Comparison of ENCODE assay signal across 9 cellular contexts in genomic region chr4:113823291-113823659, GRCh38.
A peak's percentile ranks its signal among the peaks of the same experiment; 100 is the strongest.
DNase-seq lines count a peak whose midpoint lies in the region; ATAC-seq lines count a peak whose summit lies in the region.
"Had no signal": no experiment of that assay in that cellular context is flagged by ENCODE, and none has a peak within 500 bp of the region (broad histone marks: within the 10 kb centered on the region; RNA-seq: fewer than 3 reads in every experiment).

No MANE protein-coding gene starts in this region.

- H2BK15ac ChIP-seq in mesenchymal stem cell (ENCODE audit: low read depth, poor library complexity, severe bottlenecking), result no peak overlapping the region

- H2AK5ac ChIP-seq in mesenchymal stem cell (ENCODE audit: low read length, severe bottlenecking), result no peak overlapping the region

- no peak overlapping the region for H3K18ac ChIP-seq in mesenchymal stem cell (ENCODE audit: low read depth in 1 of 2, low read length in 2 of 2)

- no peak overlapping the region for H2BK5ac ChIP-seq in mesenchymal stem cell (ENCODE audit: low read depth, low read length, poor library complexity, severe bottlenecking)

- no peaks in the 10 kb centered on the region for H3K79me1 ChIP-seq in mesenchymal stem cell (replicated peaks; ENCODE audit: low read length, poor library complexity, severe bottlenecking)

- H4K8ac ChIP-seq in mesenchymal stem cell (ENCODE audit: low read length), result no peak overlapping the region

- no peak overlapping the region for H4K91ac ChIP-seq in mesenchymal stem cell (ENCODE audit: low read length)

- ATAC-seq in GM18907 (IDR thresholded peaks at IDR 0.05; ENCODE audit: unreplicated experiment), result peak; percentile 72
- ATAC-seq in HG02610 (IDR thresholded peaks at IDR 0.05; ENCODE audit: unreplicated experiment), result peak; percentile 70

- peak; percentile 9 for DNase-seq in M059J (ENCODE audit: low read depth)
- DNase-seq in mesenchymal stem cell, result peak; percentile 54
- DNase-seq in GOT3 (lab: John Stamatoyannopoulos, UW), result no peak
- no peak for DNase-seq in NCI-H2081 treated with DMSO at 0.1 percent for 48 hours (lab: John Stamatoyannopoulos, UW)
- DNase-seq in COLO668 (lab: John Stamatoyannopoulos, UW; ENCODE audit: unreplicated experiment), result no peak
- no peak for DNase-seq in activated CD4-positive, alpha-beta T cell treated with anti-CD3 and anti-CD28 coated beads for 1 hour
- DNase-seq: right lobe of liver had no signal

- H3K14ac ChIP-seq in mesenchymal stem cell (ENCODE audit: low read length in 2 of 2), result no peak overlapping the region

- H3K36me3 ChIP-seq in mesenchymal stem cell (ENCODE audit: control insufficient read depth in 1 of 2, insufficient read depth in 2 of 2, low read depth in 1 of 2, low read length in 2 of 2), result no peaks in the 10 kb centered on the region
- H3K36me3 ChIP-seq: right lobe of liver had no signal

- H3K27me3 ChIP-seq in mesenchymal stem cell (ENCODE audit: control insufficient read depth in 1 of 2, insufficient read depth in 1 of 2, low read length in 2 of 2), result no peaks in the 10 kb centered on the region
- H3K27me3 ChIP-seq: right lobe of liver had no signal

- no peak overlapping the region for H3K4ac ChIP-seq in mesenchymal stem cell (ENCODE audit: low read depth in 1 of 2, low read length in 2 of 2)

- no peak overlapping the region for H3K4me3 ChIP-seq in mesenchymal stem cell (ENCODE audit: insufficient read depth in 1 of 2, low read depth in 1 of 2, low read length in 2 of 2)
- H3K4me3 ChIP-seq: right lobe of liver had no signal

- no peak overlapping the region for H2BK120ac ChIP-seq in mesenchymal stem cell (ENCODE audit: low read depth, low read length)

- H3K23ac ChIP-seq in mesenchymal stem cell (ENCODE audit: low read length in 2 of 2), result no peak overlapping the region

- H3K9me3 ChIP-seq in mesenchymal stem cell (ENCODE audit: control insufficient read depth, low read length), result no peaks in the 10 kb centered on the region
- H3K9me3 ChIP-seq: right lobe of liver had no signal

- no peak overlapping the region for H2AFZ ChIP-seq in mesenchymal stem cell (ENCODE audit: low read depth, low read length)

- no peaks in the 10 kb centered on the region for H3K4me1 ChIP-seq in mesenchymal stem cell (ENCODE audit: control insufficient read depth, insufficient read depth, low read depth, low read length)
- H3K4me1 ChIP-seq: right lobe of liver had no signal

- H3K4me2 ChIP-seq in mesenchymal stem cell (ENCODE audit: low read length, poor library complexity, severe bottlenecking), result no peak overlapping the region

- H3K9ac ChIP-seq in mesenchymal stem cell (ENCODE audit: low read length), result no peak overlapping the region

- H2BK12ac ChIP-seq in mesenchymal stem cell (ENCODE audit: low read length in 2 of 2), result no peak overlapping the region

- no peak overlapping the region for H3K27ac ChIP-seq in mesenchymal stem cell (ENCODE audit: low read length, poor library complexity, severe bottlenecking)
- H3K27ac ChIP-seq: right lobe of liver had no signal

- no CpG with 5 or more reads among the region's 2 CpGs for WGBS in mesenchymal stem cell

Comparison
In these comparisons a context has a peak if more than half of its experiments do, and no peak if none do; other contexts are left out.
1. DNase-seq: peak in M059J (single experiment) and mesenchymal stem cell (single experiment); none in GOT3 (single experiment), NCI-H2081 treated with DMSO at 0.1 percent for 48 hours (single experiment), COLO668 (single experiment) and activated CD4-positive, alpha-beta T cell treated with anti-CD3 and anti-CD28 coated beads for 1 hour (single experiment).